In genomic region chr9:82991684-82992083, GRCh38 we compare ENCODE assay signal across 13 cellular contexts.
DNase-seq lines count a peak whose midpoint lies in the region; ATAC-seq lines count a peak whose summit lies in the region.
"Had no signal": no experiment of that assay in that cellular context is flagged by ENCODE, and none has a peak within 500 bp of the region (broad histone marks: within the 10 kb centered on the region; RNA-seq: fewer than 3 reads in every experiment).

No MANE protein-coding gene starts in this region.

- no peak overlapping the region for H3K27ac Mint-ChIP-seq in activated T-cell treated with anti-CD3 and anti-CD28 coated beads, Interleukin-2, amount 50 U/mL, for 72 hours
- H3K27ac Mint-ChIP-seq: activated naive CD8-positive, alpha-beta T cell treated with anti-CD3 and anti-CD28 coated beads for 36 hours; WTC11 had no signal

- DNase-seq in COR-L47 (lab: John Stamatoyannopoulos, UW) (peak; percentile 2), NCI-H1105 (lab: John Stamatoyannopoulos, UW) (peak; percentile 2), SHP77 treated with DMSO at 0.1 percent for 48 hours (lab: John Stamatoyannopoulos, UW) (peak; percentile 38), left colon (no peak), CD1c-positive myeloid dendritic cell (ENCODE audit: extremely low spot score) (no peak)
- DNase-seq in activated T-cell treated with anti-CD3 and anti-CD28 coated beads, Interleukin-2, amount 50 U/mL, for 72 hours, result no peak
- DNase-seq: activated CD8-positive, alpha-beta memory T cell treated with anti-CD3 and anti-CD28 coated beads, Interleukin-2, amount 50 U/mL, for 48 hours; activated naive CD8-positive, alpha-beta T cell treated with anti-CD3 and anti-CD28 coated beads for 36 hours; stimulated activated CD4-positive, alpha-beta T cell treated with anti-CD3 and anti-CD28 coated beads, Interleukin-1b, Interleukin-23, amount 100 ng/mL, for 48 hours; tibial artery had no signal

- H3K9me3 Mint-ChIP-seq in activated T-cell treated with anti-CD3 and anti-CD28 coated beads, Interleukin-2, amount 50 U/mL, for 72 hours, result no peaks in the 10 kb centered on the region
- H3K9me3 Mint-ChIP-seq: activated naive CD8-positive, alpha-beta T cell treated with anti-CD3 and anti-CD28 coated beads for 36 hours; WTC11 had no signal

- H3K27me3 Mint-ChIP-seq in activated T-cell treated with anti-CD3 and anti-CD28 coated beads, Interleukin-2, amount 50 U/mL, for 72 hours (ENCODE audit: low read depth), result no peaks in the 10 kb centered on the region

- ATAC-seq in left colon (peak; percentile 32), GM21576 (IDR thresholded peaks at IDR 0.05; ENCODE audit: unreplicated experiment) (no peak), GM18519 (IDR thresholded peaks at IDR 0.05; ENCODE audit: low FRiP score, unreplicated experiment) (no peak)
- no peak for ATAC-seq in activated T-cell treated with anti-CD3 and anti-CD28 coated beads, Interleukin-2, amount 50 U/mL, for 72 hours (replicated peaks in 1 of 2)
- ATAC-seq: WTC11 had no signal

- no peaks in the 10 kb centered on the region for H3K4me1 Mint-ChIP-seq in activated T-cell treated with anti-CD3 and anti-CD28 coated beads, Interleukin-2, amount 50 U/mL, for 72 hours (ENCODE audit: low read depth)
- H3K4me1 Mint-ChIP-seq: activated naive CD8-positive, alpha-beta T cell treated with anti-CD3 and anti-CD28 coated beads for 36 hours had no signal

- intact Hi-C loops in left colon (cut with DNase I, micrococcal nuclease), result no loop called here

- no peaks in the 10 kb centered on the region for H3K36me3 Mint-ChIP-seq in activated T-cell treated with anti-CD3 and anti-CD28 coated beads, Interleukin-2, amount 50 U/mL, for 72 hours (ENCODE audit: insufficient read depth in 2 of 2)
- H3K36me3 Mint-ChIP-seq: activated naive CD8-positive, alpha-beta T cell treated with anti-CD3 and anti-CD28 coated beads for 36 hours had no signal

- H3K4me3 Mint-ChIP-seq in activated T-cell treated with anti-CD3 and anti-CD28 coated beads, Interleukin-2, amount 50 U/mL, for 72 hours, result no peak overlapping the region
- H3K4me3 Mint-ChIP-seq: activated naive CD8-positive, alpha-beta T cell treated with anti-CD3 and anti-CD28 coated beads for 36 hours; WTC11 had no signal

Comparison
In these comparisons a context has a peak if more than half of its experiments do, and no peak if none do; other contexts are left out.
1. DNase-seq: peak in COR-L47 (single experiment), NCI-H1105 (single experiment) and SHP77 treated with DMSO at 0.1 percent for 48 hours (single experiment); none in left colon (0 of 2), CD1c-positive myeloid dendritic cell (single experiment) and activated T-cell treated with anti-CD3 and anti-CD28 coated beads, Interleukin-2, amount 50 U/mL, for 72 hours (0 of 2).